ENCODE assay signal across 8 cellular contexts in the genomic region with DNA sequence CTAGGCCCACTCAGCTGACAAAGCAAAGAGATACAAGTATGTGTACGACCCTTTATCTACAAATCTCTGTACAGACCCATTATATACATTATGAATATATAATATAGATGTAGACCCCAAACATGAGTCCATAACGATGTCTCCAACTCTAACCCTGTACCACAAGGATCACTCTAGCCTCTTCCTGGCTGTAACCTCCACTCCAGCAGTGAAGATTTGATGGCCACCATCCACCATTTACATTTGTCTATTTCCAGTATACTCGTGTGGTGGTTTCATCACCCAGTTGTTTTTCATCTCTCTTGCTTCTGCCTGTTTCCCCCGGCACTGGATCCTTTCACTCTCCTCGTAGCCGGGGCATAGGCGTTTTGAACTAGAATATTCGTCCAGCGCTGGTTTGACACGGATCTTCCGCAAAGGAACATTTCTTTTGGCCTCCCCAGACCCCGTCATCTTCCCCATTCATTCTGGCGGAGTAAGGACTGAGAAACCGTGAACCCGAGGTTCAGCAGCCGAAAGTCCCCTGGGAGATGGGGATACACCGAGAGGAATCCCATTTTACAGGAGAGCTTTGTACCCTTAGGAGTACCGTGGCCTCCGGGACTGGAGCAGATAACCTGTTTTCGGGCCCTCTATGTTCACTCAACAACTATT. TPM values are rescaled to one million over a fixed set of nuclear protein-coding genes. Genes with fewer than 3 reads are reported as not detected.
DNase-seq lines count a peak whose midpoint lies in the region; ATAC-seq and TF ChIP-seq lines count a peak whose summit lies in the region.

No MANE protein-coding gene starts in this region.

- H3K36me3 ChIP-seq in ACC112 (ENCODE audit: insufficient read depth, low read length), result no peaks in the 10 kb centered on the region
- no peaks in the 10 kb centered on the region for H3K36me3 ChIP-seq in mucosa of descending colon (ENCODE audit: low read depth)

- H3K4me3 ChIP-seq in ACC112 (ENCODE audit: low read depth, low read length) (peak overlapping the region; percentile 76), cardiac fibroblast (replicated peaks in 1 of 2; ENCODE audit: low read depth in 2 of 2, low read length in 2 of 2) (peak overlapping the region; percentile 73 to 94), mucosa of descending colon (peak overlapping the region; percentile 37)

- intact Hi-C loops in mucosa of descending colon (cut with DNase I, micrococcal nuclease), result loop anchor here (5.0 to 10.0 kb wide), 4 partner anchors 62 to 130 kb away; no protein-coding TSS in a partner anchor

- H2AFZ ChIP-seq in ACC112 (ENCODE audit: low read length, unreplicated experiment), result peak overlapping the region; percentile 78

- H3K4me1 ChIP-seq in ACC112 (ENCODE audit: control insufficient read depth, insufficient read depth, low read length, unreplicated experiment), result peaks cover 17% of the 10 kb centered on the region
- peaks cover 20% of the 10 kb centered on the region for H3K4me1 ChIP-seq in mucosa of descending colon (ENCODE audit: low read depth)

- no peaks in the 10 kb centered on the region for H3K27me3 ChIP-seq in ACC112 (ENCODE audit: insufficient read depth, low read length)

- TF ChIP-seq CTCF in cardiac fibroblast (IDR thresholded peaks at IDR 0.05; ENCODE audit: low read depth, low read length), result no peak
- no peak for TF ChIP-seq CTCF in mucosa of descending colon (IDR thresholded peaks at IDR 0.05)

- peak; percentile 23 for DNase-seq in HT-29 (ENCODE audit: low spot score)
- DNase-seq in cardiac fibroblast (ENCODE audit: low read depth in 2 of 2), result peak; percentile 50 to 56
- DNase-seq in mucosa of descending colon, result no peak
- no peak for DNase-seq in T-helper 9 cell
- DNase-seq in NCI-H1417 treated with DMSO at 0.1 percent for 48 hours (lab: John Stamatoyannopoulos, UW), result no peak

- H3K9me3 ChIP-seq in mucosa of descending colon, result no peaks in the 10 kb centered on the region

- H3K79me2 ChIP-seq in ACC112 (ENCODE audit: control insufficient read depth, insufficient read depth, low read length, unreplicated experiment), result peaks cover 40% of the 10 kb centered on the region

- ATAC-seq in GM18873 (IDR thresholded peaks at IDR 0.05; ENCODE audit: low FRiP score, unreplicated experiment) (peak; percentile 9), mucosa of descending colon (no peak)
- no peak for ATAC-seq in activated CD4-positive, CD25-positive, alpha-beta regulatory T cell treated with anti-CD3 and anti-CD28 coated beads, Interleukin-2, amount 50 U/mL, for 24 hours

- H3K27ac ChIP-seq in ACC112 (ENCODE audit: low read depth, low read length), result peak overlapping the region; percentile 88

RNA-seq across cellular contexts. Expression of a gene that starts 0.8 kb away (rescaled TPM):
- total RNA-seq in HT-29 (2014; rRNA removed; shearing (Covaris generic)), result 96.9 and 104 TPM in 2 replicates
- total RNA-seq in mucosa of descending colon, result 100 to 1,000 TPM; 164 to 231 (median 168) TPM

Comparison
In these comparisons a context has a peak if more than half of its experiments do, and no peak if none do; other contexts are left out.
1. DNase-seq: peak in HT-29 (single experiment) and cardiac fibroblast (2 of 2); none in mucosa of descending colon (0 of 3), T-helper 9 cell (single experiment) and NCI-H1417 treated with DMSO at 0.1 percent for 48 hours (single experiment).
2. Peak in every context shown above with its lines, with median percentiles within 50 percentile points of each other: H3K4me3 ChIP-seq.